ENCODE assay signal across 2 cellular contexts in genomic region chr1:158100498-158100897, GRCh38.
TF ChIP-seq lines count a peak whose summit lies in the region.

No MANE protein-coding gene starts in this region.

TF ChIP-seq in WTC11, 78 proteins besides CTCF, POLR2A, EP300 and RAD21:
- no peak for TF ChIP-seq NR3C1 (CRISPR knock-in tag; conservative IDR thresholded peaks at IDR 0.05; ENCODE audit: low read depth)
- TF ChIP-seq, protein P1, sequence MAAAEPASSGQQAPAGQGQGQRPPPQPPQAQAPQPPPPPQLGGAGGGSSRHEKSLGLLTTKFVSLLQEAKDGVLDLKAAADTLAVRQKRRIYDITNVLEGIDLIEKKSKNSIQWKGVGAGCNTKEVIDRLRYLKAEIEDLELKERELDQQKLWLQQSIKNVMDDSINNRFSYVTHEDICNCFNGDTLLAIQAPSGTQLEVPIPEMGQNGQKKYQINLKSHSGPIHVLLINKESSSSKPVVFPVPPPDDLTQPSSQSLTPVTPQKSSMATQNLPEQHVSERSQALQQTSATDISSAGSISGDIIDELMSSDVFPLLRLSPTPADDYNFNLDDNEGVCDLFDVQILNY (CRISPR knock-in tag; IDR thresholded peaks at IDR 0.05): no peak
- no peak for TF ChIP-seq ERG (CRISPR knock-in tag; IDR thresholded peaks at IDR 0.05)
- no peak for TF ChIP-seq ESRRA (CRISPR knock-in tag; IDR thresholded peaks at IDR 0.05; ENCODE audit: borderline replicate concordance)
- no peak for TF ChIP-seq TP53 (CRISPR knock-in tag; IDR thresholded peaks at IDR 0.05)

TF ChIP-seq in GM12878, 131 proteins besides CTCF, POLR2A, EP300 and RAD21:
- no peak for TF ChIP-seq ZNF592 (IDR thresholded peaks at IDR 0.05)
- no peak for TF ChIP-seq HDAC2 (IDR thresholded peaks at IDR 0.05)
- TF ChIP-seq ZNF217 (IDR thresholded peaks at IDR 0.05): no peak
- no peak for TF ChIP-seq SUPT20H (IDR thresholded peaks at IDR 0.05; ENCODE audit: borderline replicate concordance, control insufficient read depth, low read depth, low read length)
- TF ChIP-seq PBX3 (IDR thresholded peaks at IDR 0.05; ENCODE audit: insufficient replicate concordance, low read depth, low read length): no peak
- TF ChIP-seq, protein P2, sequence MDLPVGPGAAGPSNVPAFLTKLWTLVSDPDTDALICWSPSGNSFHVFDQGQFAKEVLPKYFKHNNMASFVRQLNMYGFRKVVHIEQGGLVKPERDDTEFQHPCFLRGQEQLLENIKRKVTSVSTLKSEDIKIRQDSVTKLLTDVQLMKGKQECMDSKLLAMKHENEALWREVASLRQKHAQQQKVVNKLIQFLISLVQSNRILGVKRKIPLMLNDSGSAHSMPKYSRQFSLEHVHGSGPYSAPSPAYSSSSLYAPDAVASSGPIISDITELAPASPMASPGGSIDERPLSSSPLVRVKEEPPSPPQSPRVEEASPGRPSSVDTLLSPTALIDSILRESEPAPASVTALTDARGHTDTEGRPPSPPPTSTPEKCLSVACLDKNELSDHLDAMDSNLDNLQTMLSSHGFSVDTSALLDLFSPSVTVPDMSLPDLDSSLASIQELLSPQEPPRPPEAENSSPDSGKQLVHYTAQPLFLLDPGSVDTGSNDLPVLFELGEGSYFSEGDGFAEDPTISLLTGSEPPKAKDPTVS (IDR thresholded peaks at IDR 0.05; ENCODE audit: low read depth, low read length): no peak
- no peak for TF ChIP-seq BHLHE40 (IDR thresholded peaks at IDR 0.05; ENCODE audit: borderline replicate concordance in 1 of 2, low read depth in 2 of 2, low read length in 1 of 2)
- no peak for TF ChIP-seq YBX1 (IDR thresholded peaks at IDR 0.05)
- no peak for TF ChIP-seq NR2C1 (IDR thresholded peaks at IDR 0.05)
TF ChIP-seq in GM12878: peak in this region for 0.
